Comparison of ENCODE assay signal across 8 cellular contexts in genomic region chr19:11639602-11640471, GRCh38. TPM values are rescaled to one million over a fixed set of nuclear protein-coding genes. Genes with fewer than 3 reads are reported as not detected.
DNase-seq lines count a peak whose midpoint lies in the region; ATAC-seq and TF ChIP-seq lines count a peak whose summit lies in the region.

No MANE protein-coding gene starts in this region.

- H3K9me3 ChIP-seq in liver (ENCODE audit: control insufficient read depth in 4 of 4, low read length in 3 of 4) = no peaks in the 10 kb centered on the region

- TF ChIP-seq POLR2A in GM19193 (IDR thresholded peaks at IDR 0.05; ENCODE audit: extremely low read depth, insufficient read depth, insufficient read length) = peak; percentile 54

- TF ChIP-seq RAD21 in liver (IDR thresholded peaks at IDR 0.05) = peak in 1 of 2 donors; percentile 4

- peak overlapping the region; percentile 48 to 66 (median 61) for H3K4me3 ChIP-seq in liver (ENCODE audit: low read depth in 1 of 3, low read length in 3 of 3)

- no peaks in the 10 kb centered on the region for H3K27me3 ChIP-seq in liver (ENCODE audit: control insufficient read depth in 4 of 4, insufficient read depth in 4 of 4, low read length in 3 of 4)

- peak; percentile 65 for DNase-seq in AG09319 (ENCODE audit: extremely low read depth, low read depth)
- peak; percentile 96 for DNase-seq in NCI-H510A (lab: John Stamatoyannopoulos, UW)
- peak; percentile 86 for DNase-seq in activated CD4-positive, alpha-beta T cell treated with anti-CD3 and anti-CD28 coated beads, Interleukin-2, amount 50 U/mL, for 1 hour
- peak; percentile 76 to 92 for DNase-seq in dermis microvascular lymphatic vessel endothelial cell (ENCODE audit: low read depth in 2 of 2)
- DNase-seq in stimulated activated CD4-positive, alpha-beta T cell treated with anti-CD3 and anti-CD28 coated beads, Interleukin-2, amount 100 ng/mL, for 48 hours = peak; percentile 89 to 95

- no peak for TF ChIP-seq CTCF in AG09319 (IDR thresholded peaks at IDR 0.05; ENCODE audit: low read depth, low read length)
- TF ChIP-seq CTCF in liver (IDR thresholded peaks at IDR 0.05; ENCODE audit: low read depth, low read length, missing input control) = no peak

- under 1% methylated on average over 55 of the region's 55 CpGs for WGBS in liver

- H3K36me3 ChIP-seq in liver (ENCODE audit: control insufficient read depth in 4 of 4, insufficient read depth in 3 of 4, low read depth in 1 of 4, low read length in 3 of 4) = no peaks in the 10 kb centered on the region

- ATAC-seq in HG03439 (IDR thresholded peaks at IDR 0.05; ENCODE audit: unreplicated experiment) = peak; percentile 67

- peak overlapping the region; percentile 59 to 74 for H3K9ac ChIP-seq in liver (ENCODE audit: low read depth in 1 of 2, low read length in 2 of 2)

- H3K4me1 ChIP-seq in liver (ENCODE audit: control insufficient read depth in 4 of 4, insufficient read depth in 4 of 4, low read length in 3 of 4) = peaks cover 0 to 16% (median 11%) of the 10 kb centered on the region in 4 donors

- H3K27ac ChIP-seq in liver (ENCODE audit: low read depth in 1 of 2, low read length in 2 of 2) = peak overlapping the region; percentile 66 to 79

TF ChIP-seq in liver, 16 proteins besides CTCF, POLR2A, EP300 and RAD21:
- TF ChIP-seq RXRA (IDR thresholded peaks at IDR 0.05) = peak in 1 of 2 donors; percentile 11
- TF ChIP-seq HNF4A (conservative IDR thresholded peaks at IDR 0.05) = peak; percentile 28 to 29
- peak; percentile 7 for TF ChIP-seq TAF1 (conservative IDR thresholded peaks at IDR 0.05)
- TF ChIP-seq HNF4G (IDR thresholded peaks at IDR 0.05) = no peak
- peak; percentile 62 for TF ChIP-seq REST (IDR thresholded peaks at IDR 0.05)
- peak in 1 of 2 donors; percentile 12 for TF ChIP-seq JUND (IDR thresholded peaks at IDR 0.05)
- no peak for TF ChIP-seq FOXA2 (IDR thresholded peaks at IDR 0.05)
- peak; percentile 68 for TF ChIP-seq SP1 (IDR thresholded peaks at IDR 0.05)
- no peak for TF ChIP-seq ZBTB33 (IDR thresholded peaks at IDR 0.05)
- peak in 1 of 2 donors; percentile 10 for TF ChIP-seq EGR1 (IDR thresholded peaks at IDR 0.05; ENCODE audit: low read depth in 2 of 2)

RNA-seq across cellular contexts. Expression of gene ZNF627, which starts 42.6 kb away (rescaled TPM):
- 17.3 and 21.4 TPM in 2 replicates for total RNA-seq in dermis microvascular lymphatic vessel endothelial cell
- total RNA-seq in liver = 1 to 10 TPM; 7.6 to 9.6 TPM
- 1 to 10 TPM; 3.2 to 3.3 TPM for polyA plus RNA-seq in liver

Comparison
In these comparisons a context has a peak if more than half of its experiments do, and no peak if none do; other contexts are left out.
1. Peak in every context shown above with its lines: DNase-seq, ATAC-seq, H3K4me3 ChIP-seq and H3K27ac ChIP-seq.